In genomic region chr10:124587811-124588211, GRCh38 we compare ENCODE assay signal across 18 cellular contexts.
DNase-seq lines count a peak whose midpoint lies in the region; ATAC-seq and TF ChIP-seq lines count a peak whose summit lies in the region.
"Had no signal": no experiment of that assay in that cellular context is flagged by ENCODE, and none has a peak within 500 bp of the region (broad histone marks: within the 10 kb centered on the region; RNA-seq: fewer than 3 reads in every experiment).

No MANE protein-coding gene starts in this region.

- peaks cover 57% of the 10 kb centered on the region for H3K4me1 Mint-ChIP-seq in activated B cell treated with CpG ODN at 0.5 μM for 24 hours
- H3K4me1 Mint-ChIP-seq: GM23338 had no signal

- H2AFZ ChIP-seq in osteoblast (ENCODE audit: low read length): no peak overlapping the region
- no peak overlapping the region for H2AFZ ChIP-seq in mammary epithelial cell (ENCODE audit: low read depth, low read length)
- H2AFZ ChIP-seq: GM23338 had no signal

- H3K9me3 ChIP-seq in cardiac muscle cell (ENCODE audit: low read depth) (no peaks in the 10 kb centered on the region), right atrium auricular region (peaks cover 0 to 7% of the 10 kb centered on the region in 2 donors), osteoblast (ENCODE audit: low read depth, low read length) (peaks cover 5% of the 10 kb centered on the region), mammary epithelial cell (replicated peaks; ENCODE audit: insufficient read depth, low read length) (peaks cover 5% of the 10 kb centered on the region)
- H3K9me3 ChIP-seq: Peyer's patch had no signal

- H3K79me2 ChIP-seq in osteoblast (ENCODE audit: insufficient read depth, low read length) (no peaks in the 10 kb centered on the region), mammary epithelial cell (ENCODE audit: insufficient read depth, low read length) (no peaks in the 10 kb centered on the region)

- H3K36me3 Mint-ChIP-seq in activated B cell treated with CpG ODN at 0.5 μM for 24 hours (ENCODE audit: low read depth): peaks cover 1% of the 10 kb centered on the region

- H3K4me3 Mint-ChIP-seq in activated B cell treated with CpG ODN at 0.5 μM for 24 hours: no peak overlapping the region
- H3K4me3 Mint-ChIP-seq: GM23338 had no signal

- H3K27ac ChIP-seq in cardiac muscle cell: peak overlapping the region; percentile 75
- H3K27ac ChIP-seq in right atrium auricular region: no peak overlapping the region
- no peak overlapping the region for H3K27ac ChIP-seq in osteoblast (ENCODE audit: low read depth, low read length)
- H3K27ac ChIP-seq in mammary epithelial cell (ENCODE audit: insufficient read depth, low read depth, low read length): no peak overlapping the region
- H3K27ac ChIP-seq: KMS-11, Peyer's patch had no signal

- no TSS peak for BruUV-seq in mammary epithelial cell (replicated peaks; lab: Mats Ljungman, UMichigan)

- intact Hi-C loops in activated B cell treated with CpG ODN at 0.5 μM for 24 hours (cut with micrococcal nuclease): loop anchor here (1.0 to 5.0 kb wide), 4 partner anchors 13 to 47 kb away; no protein-coding TSS in a partner anchor
- intact Hi-C loops in mammary epithelial cell (cut with micrococcal nuclease): no loop called here

- CTCF ChIA-PET in activated B cell treated with CpG ODN at 0.5 μM for 24 hours (lab: Charles Lee) (interaction anchor here (0.7 kb wide), 1 partner anchor 238 kb away, joined by 3 read pairs; no protein-coding TSS in a partner anchor), mammary epithelial cell (lab: Charles Lee; ENCODE audit: low non-redundant PET) (no interaction called here)

- H3K4me2 ChIP-seq in osteoblast (ENCODE audit: insufficient read depth, low read length) (no peak overlapping the region), mammary epithelial cell (ENCODE audit: insufficient read depth, low read depth, low read length) (no peak overlapping the region)
- H3K4me2 ChIP-seq: GM23338, KMS-11 had no signal

- in situ Hi-C loops in mammary epithelial cell (cut with MboI; ENCODE audit: low sequenced_read_pairs in 2 of 2): no loop called here

- no peak for DNase-seq in cardiac muscle cell (ENCODE audit: low read depth in 1 of 2, low spot score in 1 of 2)
- DNase-seq in right atrium auricular region (ENCODE audit: low spot score): no peak
- peak; percentile 19 for DNase-seq in activated B cell treated with CpG ODN at 0.5 μM for 24 hours
- peak; percentile 54 for DNase-seq in osteoblast (ENCODE audit: insufficient read length, low spot score, missing footprints)
- no peak for DNase-seq in D341Med (ENCODE audit: low spot score)
- DNase-seq in DMS53 treated with DMSO at 0.1 percent for 48 hours (lab: John Stamatoyannopoulos, UW; ENCODE audit: unreplicated experiment): no peak
- DNase-seq in mammary epithelial cell: no peak
- DNase-seq: DND-41, GDM1, NCI-H1092 treated with DMSO at 0.1 percent for 48 hours, NCI-H187, NCI-H446 treated with DMSO at 0.1 percent for 48 hours, NCI-H748 treated with DMSO at 0.1 percent for 48 hours, SHP77 treated with DMSO at 0.1 percent for 48 hours had no signal

- H3K27ac Mint-ChIP-seq in activated B cell treated with CpG ODN at 0.5 μM for 24 hours: no peak overlapping the region
- H3K27ac Mint-ChIP-seq: GM23338 had no signal

- H4K20me1 ChIP-seq in osteoblast (ENCODE audit: insufficient read depth, low read length) (no peaks in the 10 kb centered on the region), mammary epithelial cell (ENCODE audit: insufficient read depth, low read length) (no peaks in the 10 kb centered on the region)

- ATAC-seq in activated B cell treated with CpG ODN at 0.5 μM for 24 hours (ENCODE audit: low read depth): peak; percentile 26
- ATAC-seq in HG03135 (IDR thresholded peaks at IDR 0.05; ENCODE audit: unreplicated experiment): no peak
- ATAC-seq: GM23338 had no signal

- no peaks in the 10 kb centered on the region for H3K9me3 Mint-ChIP-seq in activated B cell treated with CpG ODN at 0.5 μM for 24 hours
- H3K9me3 Mint-ChIP-seq: GM23338 had no signal

- dilution Hi-C loops in mammary epithelial cell (cut with HindIII; ENCODE audit: low sequenced_read_pairs): loop anchor here (5.0 kb wide), 1 partner anchor 84 kb away; no protein-coding TSS in a partner anchor

- TF ChIP-seq CTCF in cardiac muscle cell (IDR thresholded peaks at IDR 0.05; ENCODE audit: low read depth, low read length): no peak
- TF ChIP-seq CTCF in right atrium auricular region (IDR thresholded peaks at IDR 0.05): no peak
- no peak for TF ChIP-seq CTCF in activated B cell treated with CpG ODN at 0.5 μM for 24 hours (IDR thresholded peaks at IDR 0.05)
- no peak for TF ChIP-seq CTCF in osteoblast (IDR thresholded peaks at IDR 0.05; ENCODE audit: extremely low read depth, low read depth, low read length)
- TF ChIP-seq CTCF in mammary epithelial cell (conservative IDR thresholded peaks at IDR 0.05 in 1 of 2, IDR thresholded peaks at IDR 0.05 in 1 of 2; ENCODE audit: extremely low read depth in 1 of 2, insufficient read depth in 1 of 2, low read depth in 1 of 2, low read length in 2 of 2): no peak

- H3K27me3 ChIP-seq in cardiac muscle cell: no peaks in the 10 kb centered on the region
- H3K27me3 ChIP-seq in right atrium auricular region: no peaks in the 10 kb centered on the region
- peaks cover 7% of the 10 kb centered on the region for H3K27me3 ChIP-seq in osteoblast (ENCODE audit: insufficient read depth, low read length)
- peaks cover 4% of the 10 kb centered on the region for H3K27me3 ChIP-seq in mammary epithelial cell (ENCODE audit: insufficient read depth, low read length)
- H3K27me3 ChIP-seq: Peyer's patch had no signal

- WGBS in mammary epithelial cell (ENCODE audit: low coverage, missing lambda C conversion rate): 91% methylated on average over 11 of the region's 11 CpGs

- H3K4me3 ChIP-seq in cardiac muscle cell: no peak overlapping the region
- H3K4me3 ChIP-seq in right atrium auricular region: no peak overlapping the region
- no peak overlapping the region for H3K4me3 ChIP-seq in osteoblast (ENCODE audit: insufficient read depth, low read length)
- H3K4me3 ChIP-seq in mammary epithelial cell (replicated peaks in 1 of 3; ENCODE audit: insufficient read depth in 1 of 3, low read depth in 2 of 3, low read length in 3 of 3): no peak overlapping the region
- H3K4me3 ChIP-seq: GM23338, Peyer's patch had no signal

- no peaks in the 10 kb centered on the region for H3K36me3 ChIP-seq in cardiac muscle cell
- no peaks in the 10 kb centered on the region for H3K36me3 ChIP-seq in right atrium auricular region
- H3K36me3 ChIP-seq in osteoblast (ENCODE audit: insufficient read depth, low read length): no peaks in the 10 kb centered on the region
- no peaks in the 10 kb centered on the region for H3K36me3 ChIP-seq in mammary epithelial cell (ENCODE audit: insufficient read depth, low read length)
- H3K36me3 ChIP-seq: Peyer's patch had no signal

- no peak overlapping the region for H3K9ac ChIP-seq in mammary epithelial cell (ENCODE audit: insufficient read depth, low read length)
- H3K9ac ChIP-seq: KMS-11 had no signal

- peaks cover 18% of the 10 kb centered on the region for H3K4me1 ChIP-seq in cardiac muscle cell (ENCODE audit: low read depth)
- H3K4me1 ChIP-seq in right atrium auricular region: peaks cover 0 to 21% of the 10 kb centered on the region in 2 donors
- H3K4me1 ChIP-seq in osteoblast (ENCODE audit: insufficient read depth, low read length): no peaks in the 10 kb centered on the region
- no peaks in the 10 kb centered on the region for H3K4me1 ChIP-seq in mammary epithelial cell (ENCODE audit: insufficient read depth, low read length)

- H3K27me3 Mint-ChIP-seq in activated B cell treated with CpG ODN at 0.5 μM for 24 hours: no peaks in the 10 kb centered on the region

- POLR2A ChIA-PET in activated B cell treated with CpG ODN at 0.5 μM for 24 hours (lab: Charles Lee): interaction anchor here (0.9 to 3.9 kb wide), 11 partner anchors 11 to 153 kb away, joined by 3 to 35 read pairs (median 4); no protein-coding TSS in a partner anchor

Comparison
In these comparisons a context has a peak if more than half of its experiments do, and no peak if none do; other contexts are left out.
1. DNase-seq: peak in activated B cell treated with CpG ODN at 0.5 μM for 24 hours (single experiment) and osteoblast (single experiment); none in cardiac muscle cell (0 of 2), right atrium auricular region (single experiment), D341Med (single experiment), DMS53 treated with DMSO at 0.1 percent for 48 hours (single experiment) and mammary epithelial cell (single experiment).